ENCODE assay signal across 12 cellular contexts in the genomic region with DNA sequence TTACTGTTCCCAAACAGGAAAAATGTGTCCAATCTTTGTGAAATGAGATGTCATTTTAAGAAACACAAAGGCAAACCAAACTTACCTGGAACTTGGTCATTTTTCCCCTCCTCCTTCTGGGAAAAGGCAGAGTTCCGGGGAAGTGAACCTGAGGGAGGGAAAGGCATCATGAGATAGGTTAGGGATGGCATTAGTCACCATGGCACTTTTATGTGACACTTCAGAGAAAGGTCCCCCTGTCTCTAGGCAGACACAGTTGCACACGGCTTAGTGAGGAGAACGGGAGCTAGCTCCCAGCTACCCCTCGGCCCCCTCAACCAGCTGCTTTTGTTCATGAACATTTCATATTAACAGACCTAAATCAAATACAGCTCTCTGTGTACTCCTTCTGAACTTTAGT. TPM values are rescaled to one million over a fixed set of nuclear protein-coding genes. Genes with fewer than 3 reads are reported as not detected.
DNase-seq lines count a peak whose midpoint lies in the region; ATAC-seq and TF ChIP-seq lines count a peak whose summit lies in the region.
"Had no signal": no experiment of that assay in that cellular context is flagged by ENCODE, and none has a peak within 500 bp of the region (broad histone marks: within the 10 kb centered on the region; RNA-seq: fewer than 3 reads in every experiment).

No MANE protein-coding gene starts in this region.

- H3K27ac Mint-ChIP-seq in stimulated activated effector memory CD8-positive, alpha-beta T cell treated with anti-CD3 and anti-CD28 coated beads, Interleukin-12 subunit alpha, Interleukin-12 subunit beta, amount 100 ng/mL, for 72 hours, result no peak overlapping the region

- peaks cover 8% of the 10 kb centered on the region for H3K9me3 Mint-ChIP-seq in stimulated activated effector memory CD8-positive, alpha-beta T cell treated with anti-CD3 and anti-CD28 coated beads, Interleukin-12 subunit alpha, Interleukin-12 subunit beta, amount 100 ng/mL, for 72 hours

- intact Hi-C loops in heart right ventricle (cut with DNase I), result loop anchor here in 5 of 10 donors (5.0 to 10.0 kb wide), 4 partner anchors 44 to 189 kb away; partner anchors contain the start of genes ZNF112 (in 2 of the 5), ZNF225 (in 2 of the 5) and ZNF227 (in 1 of the 5)

- no peak for TF ChIP-seq CTCF in cardiac muscle cell (IDR thresholded peaks at IDR 0.05; ENCODE audit: low read depth, low read length)
- TF ChIP-seq CTCF in heart right ventricle (IDR thresholded peaks at IDR 0.05), result no peak
- no peak for TF ChIP-seq CTCF in RWPE2 (IDR thresholded peaks at IDR 0.05; ENCODE audit: poor library complexity, severe bottlenecking)
- TF ChIP-seq CTCF in hepatocyte (IDR thresholded peaks at IDR 0.05; ENCODE audit: poor library complexity), result no peak

- H3K27me3 ChIP-seq in cardiac muscle cell (no peaks in the 10 kb centered on the region), heart right ventricle (no peaks in the 10 kb centered on the region), RWPE2 (ENCODE audit: insufficient read depth, poor library complexity, severe bottlenecking) (no peaks in the 10 kb centered on the region), hepatocyte (no peaks in the 10 kb centered on the region), H7 (ENCODE audit: control insufficient read depth, insufficient read depth, low read length) (no peaks in the 10 kb centered on the region)
- H3K27me3 ChIP-seq: gastroesophageal sphincter had no signal

- peaks cover 5% of the 10 kb centered on the region for H3K79me2 ChIP-seq in hepatocyte

- H2AFZ ChIP-seq in hepatocyte, result no peak overlapping the region

- H3K9me2 ChIP-seq in hepatocyte (replicated peaks; ENCODE audit: insufficient read depth), result no peaks in the 10 kb centered on the region

- peaks cover 42% of the 10 kb centered on the region for H3K36me3 Mint-ChIP-seq in stimulated activated effector memory CD8-positive, alpha-beta T cell treated with anti-CD3 and anti-CD28 coated beads, Interleukin-12 subunit alpha, Interleukin-12 subunit beta, amount 100 ng/mL, for 72 hours

- peak overlapping the region; percentile 81 for H3K4me3 Mint-ChIP-seq in stimulated activated effector memory CD8-positive, alpha-beta T cell treated with anti-CD3 and anti-CD28 coated beads, Interleukin-12 subunit alpha, Interleukin-12 subunit beta, amount 100 ng/mL, for 72 hours

- no peak for DNase-seq in cardiac muscle cell (ENCODE audit: low read depth in 1 of 2, low spot score in 1 of 2)
- no peak for DNase-seq in heart right ventricle
- no peak for DNase-seq in RWPE2 (ENCODE audit: low spot score)
- DNase-seq in hepatocyte (ENCODE audit: low spot score), result no peak
- DNase-seq in stimulated activated effector memory CD8-positive, alpha-beta T cell treated with anti-CD3 and anti-CD28 coated beads, Interleukin-12 subunit alpha, Interleukin-12 subunit beta, amount 100 ng/mL, for 72 hours (ENCODE audit: low spot score in 2 of 2), result no peak
- no peak for DNase-seq in H7
- DNase-seq: activated CD8-positive, alpha-beta memory T cell treated with anti-CD3 and anti-CD28 coated beads, Interleukin-2, amount 50 U/mL, for 4 hours; NCI-H345; substantia nigra had no signal

- H3K27ac ChIP-seq in cardiac muscle cell (no peak overlapping the region), heart right ventricle (no peak overlapping the region), RWPE2 (ENCODE audit: poor library complexity, severe bottlenecking) (no peak overlapping the region), hepatocyte (no peak overlapping the region)
- H3K27ac ChIP-seq: gastroesophageal sphincter had no signal

- peak overlapping the region; percentile 74 for H3K4me2 ChIP-seq in hepatocyte

- H3K36me3 ChIP-seq in cardiac muscle cell (peaks cover 28% of the 10 kb centered on the region), heart right ventricle (peaks cover 0 to 45% (median 32%) of the 10 kb centered on the region in 9 donors), RWPE2 (ENCODE audit: low read depth) (peaks cover 21% of the 10 kb centered on the region), hepatocyte (replicated peaks; ENCODE audit: insufficient read depth, low read depth) (no peaks in the 10 kb centered on the region), H7 (replicated peaks; ENCODE audit: control insufficient read depth, insufficient read depth, low read length) (peaks cover 2% of the 10 kb centered on the region)

- peaks cover 10% of the 10 kb centered on the region for H3K4me1 Mint-ChIP-seq in stimulated activated effector memory CD8-positive, alpha-beta T cell treated with anti-CD3 and anti-CD28 coated beads, Interleukin-12 subunit alpha, Interleukin-12 subunit beta, amount 100 ng/mL, for 72 hours

- H3K4me3 ChIP-seq in cardiac muscle cell (peak overlapping the region; percentile 85), heart right ventricle (peak overlapping the region in 3 of 10 donors; percentile 79 to 92 (median 80)), RWPE2 (ENCODE audit: severe bottlenecking) (peak overlapping the region; percentile 66), hepatocyte (no peak overlapping the region), H7 (ENCODE audit: insufficient read depth, low read depth, low read length) (no peak overlapping the region)

- no peak for ATAC-seq in heart right ventricle
- ATAC-seq in RWPE2 (ENCODE audit: low read depth), result no peak
- ATAC-seq in stimulated activated effector memory CD8-positive, alpha-beta T cell treated with anti-CD3 and anti-CD28 coated beads, Interleukin-12 subunit alpha, Interleukin-12 subunit beta, amount 100 ng/mL, for 72 hours, result no peak
- no peak for ATAC-seq in HG02623 (IDR thresholded peaks at IDR 0.05; ENCODE audit: unreplicated experiment)
- no peak for ATAC-seq in HG03521 (IDR thresholded peaks at IDR 0.05; ENCODE audit: unreplicated experiment)
- ATAC-seq: gastroesophageal sphincter had no signal

- H3K9me3 ChIP-seq in cardiac muscle cell (ENCODE audit: low read depth) (no peaks in the 10 kb centered on the region), heart right ventricle (peaks cover 0 to 30% (median 5%) of the 10 kb centered on the region in 11 donors), RWPE2 (ENCODE audit: severe bottlenecking) (no peaks in the 10 kb centered on the region), hepatocyte (ENCODE audit: low read depth) (no peaks in the 10 kb centered on the region)

- no peaks in the 10 kb centered on the region for H4K20me1 ChIP-seq in hepatocyte (ENCODE audit: insufficient read depth, poor library complexity, severe bottlenecking)

- 80 to 86% methylated on average over 4 of the region's 4 CpGs for WGBS in heart right ventricle, 2 donors
- 50% methylated on average over 4 of the region's 4 CpGs for WGBS in hepatocyte (ENCODE audit: low lambda C conversion rate, missing lambda C conversion rate)

- H3K4me1 ChIP-seq in cardiac muscle cell (ENCODE audit: low read depth) (peaks cover 10% of the 10 kb centered on the region), heart right ventricle (peaks cover 3 to 16% (median 12%) of the 10 kb centered on the region in 9 donors), RWPE2 (ENCODE audit: insufficient read depth, poor library complexity, severe bottlenecking) (no peaks in the 10 kb centered on the region), hepatocyte (ENCODE audit: insufficient read depth) (peaks cover 8% of the 10 kb centered on the region)

RNA-seq across cellular contexts. Expression of gene ZNF235, which starts 1.5 kb away (rescaled TPM):
- 4.8 and 4.9 TPM in 2 replicates for total RNA-seq in cardiac muscle cell
- 5.3 and 5.7 TPM in 2 replicates for polyA plus RNA-seq in cardiac muscle cell
- 1 to 10 TPM; 2.4 to 5.1 (median 3.6) TPM for total RNA-seq in heart right ventricle
- 1 to 10 TPM; 1.2 to 6.4 TPM for polyA plus RNA-seq in heart right ventricle
- 5.6 and 10.1 TPM in 2 replicates for total RNA-seq in hepatocyte
- 2.7 and 2.8 TPM in 2 replicates for polyA plus RNA-seq in hepatocyte
- 1.6 and 2.1 TPM in 2 replicates for total RNA-seq in H7 (2014; rRNA removed; shearing (Covaris generic))

RNA-seq across cellular contexts. Expression of gene ZNF233, which starts 43.6 kb away (rescaled TPM):
- total RNA-seq in cardiac muscle cell, result 0.67 and 2.8 TPM in 2 replicates
- 5.0 and 6.0 TPM in 2 replicates for polyA plus RNA-seq in cardiac muscle cell
- 10 to 100 TPM in 1 of 10 donors, 1 to 10 TPM in 9; 4.9 to 10.2 (median 6.8) TPM for total RNA-seq in heart right ventricle
- polyA plus RNA-seq in heart right ventricle, result 1 to 10 TPM in 1 of 2 donors, under 1 TPM in 1; 0.67 to 6.0 TPM
- total RNA-seq in hepatocyte, result 2.4 and 2.6 TPM in 2 replicates
- polyA plus RNA-seq in hepatocyte, result 0.66 and 2.8 TPM in 2 replicates
- total RNA-seq in H7 (2014; rRNA removed; shearing (Covaris generic)), result 0.48 and 1.1 TPM in 2 replicates

RNA-seq across cellular contexts. Expression of gene ZNF112, which starts 53.2 kb away (rescaled TPM):
- total RNA-seq in cardiac muscle cell (5.8 and 15.5 TPM in 2 replicates), heart right ventricle (1 to 10 TPM; 2.6 to 6.4 (median 5.0) TPM), hepatocyte (6.7 and 8.8 TPM in 2 replicates)
- polyA plus RNA-seq in cardiac muscle cell (3.6 and 6.8 TPM in 2 replicates), heart right ventricle (1 to 10 TPM; 1.5 to 1.6 TPM), hepatocyte (2.6 and 3.3 TPM in 2 replicates)
- 2.1 and 3.4 TPM in 2 replicates for total RNA-seq in H7 (2014; rRNA removed; shearing (Covaris generic))

Comparison
In these comparisons a context has a peak if more than half of its experiments do, and no peak if none do; other contexts are left out.
1. H3K4me3 ChIP-seq: peak in cardiac muscle cell (single experiment) and RWPE2 (single experiment); none in hepatocyte (single experiment) and H7 (single experiment).